31 cellular contexts compared by ENCODE assay signal in genomic region chr15:37260255-37260654, GRCh38.
"Had no signal": no experiment of that assay in that cellular context is flagged by ENCODE, and none has a peak within 500 bp of the region (broad histone marks: within the 10 kb centered on the region; RNA-seq: fewer than 3 reads in every experiment).

No MANE protein-coding gene starts in this region.

- ATAC-seq: PC-3, SK-N-SH treated with all-trans-retinoic acid at 6 μM for 48 hours, T-cell had no signal

- H3K4me1 ChIP-seq: Peyer's patch, SJCRH30 had no signal

- H3K27ac ChIP-seq: Peyer's patch, SJCRH30, SK-N-MC had no signal

- H3K27me3 ChIP-seq: MG63, Peyer's patch, SJCRH30 had no signal

- H3K9me3 ChIP-seq: MG63, Peyer's patch, SJCRH30 had no signal

- H3K4me3 ChIP-seq: MG63, Peyer's patch, SJCRH30, SK-N-MC had no signal

- DNase-seq: Kasumi-1; MG63; NCI-H1048; NCI-H1092 treated with DMSO at 0.1 percent for 48 hours; NCI-H1105 treated with DMSO at 0.1 percent for 48 hours; NCI-H1436; NCI-H146; NCI-H1694; NCI-H187; NCI-H1930; NCI-H2029 treated with DMSO at 0.1 percent for 48 hours; NCI-H2081 treated with DMSO at 0.1 percent for 48 hours; NCI-H2107; NCI-H2171; NCI-H226; NCI-H446 treated with DMSO at 0.1 percent for 48 hours; NCI-H510A; NCI-H526; NCI-H748 treated with DMSO at 0.1 percent for 48 hours; NCI-H82; NK-92 treated with Interleukin-12 subunit alpha and Interleukin-12 subunit beta, amount 100 ng/mL, for 24 hours; OCI-M1; PC-3; Peyer's patch; RPMI8226; SHP77; SIG-M5; SJCRH30; T-cell had no signal

- H3K36me3 ChIP-seq: MG63, Peyer's patch, SJCRH30 had no signal
